In genomic region chr7:132436121-132436520, GRCh38 we compare ENCODE assay signal across 15 cellular contexts.
DNase-seq lines count a peak whose midpoint lies in the region; FAIRE-seq and TF ChIP-seq lines count a peak whose summit lies in the region.
"Had no signal": no experiment of that assay in that cellular context is flagged by ENCODE, and none has a peak within 500 bp of the region (broad histone marks: within the 10 kb centered on the region; RNA-seq: fewer than 3 reads in every experiment).

No MANE protein-coding gene starts in this region.

- H3K36me3 ChIP-seq in trophoblast cell (ENCODE audit: control insufficient read depth in 1 of 2, insufficient read depth in 2 of 2, low read length in 2 of 2): no peaks in the 10 kb centered on the region
- H3K36me3 ChIP-seq in Karpas-422 (ENCODE audit: insufficient read depth, low read length): no peaks in the 10 kb centered on the region
- H3K36me3 ChIP-seq: vagina had no signal

- H3K4me2 ChIP-seq in trophoblast cell (ENCODE audit: low read length) (no peak overlapping the region), Karpas-422 (ENCODE audit: low read depth, low read length, poor library complexity, severe bottlenecking) (no peak overlapping the region)

- no peak overlapping the region for H3K9ac ChIP-seq in trophoblast cell (ENCODE audit: low read length)
- no peak overlapping the region for H3K9ac ChIP-seq in Karpas-422 (ENCODE audit: low read length)

- H3K79me1 ChIP-seq in trophoblast cell (ENCODE audit: low read length): no peaks in the 10 kb centered on the region

- peak overlapping the region; percentile 87 for H3K27ac Mint-ChIP-seq in activated CD4-positive, alpha-beta T cell treated with anti-CD3 and anti-CD28 coated beads, Interleukin-2, amount 10 ng/mL, durations not matched to agents 7 days and 5 days
- H3K27ac Mint-ChIP-seq: activated CD4-positive, alpha-beta memory T cell treated with anti-CD3 and anti-CD28 coated beads for 36 hours; nephron progenitor cell had no signal

- H3K14ac ChIP-seq in trophoblast cell (ENCODE audit: low read length): no peak overlapping the region

- H3K4ac ChIP-seq in trophoblast cell (ENCODE audit: low read depth, low read length): no peak overlapping the region

- no peak overlapping the region for H2BK12ac ChIP-seq in trophoblast cell (ENCODE audit: low read length)

- WGBS in trophoblast cell (ENCODE audit: extremely low coverage, insufficient coverage, insufficient read length): no CpG with 5 or more reads among the region's 8 CpGs

- H4K20me1 ChIP-seq in Karpas-422 (ENCODE audit: insufficient read depth, low read depth, low read length): no peaks in the 10 kb centered on the region

- no peaks in the 10 kb centered on the region for H3K9me3 ChIP-seq in trophoblast cell (ENCODE audit: insufficient read depth, low read depth, low read length)
- no peaks in the 10 kb centered on the region for H3K9me3 ChIP-seq in Karpas-422 (ENCODE audit: low read length)
- H3K9me3 ChIP-seq: vagina had no signal

- no peaks in the 10 kb centered on the region for H3K9me2 ChIP-seq in Karpas-422 (replicated peaks; ENCODE audit: insufficient read depth, low read length)

- H2BK120ac ChIP-seq in trophoblast cell (ENCODE audit: insufficient read depth, low read length, poor library complexity): no peak overlapping the region

- H3K18ac ChIP-seq in trophoblast cell (ENCODE audit: low read length): no peak overlapping the region

- H3K36me3 Mint-ChIP-seq in activated CD4-positive, alpha-beta T cell treated with anti-CD3 and anti-CD28 coated beads, Interleukin-2, amount 10 ng/mL, durations not matched to agents 7 days and 5 days (ENCODE audit: low read depth): peaks cover 40% of the 10 kb centered on the region
- H3K36me3 Mint-ChIP-seq: activated CD4-positive, alpha-beta memory T cell treated with anti-CD3 and anti-CD28 coated beads for 36 hours had no signal

- H3K79me2 ChIP-seq in trophoblast cell (ENCODE audit: control insufficient read depth, insufficient read depth, low read length, poor library complexity) (no peaks in the 10 kb centered on the region), Karpas-422 (ENCODE audit: low read length) (no peaks in the 10 kb centered on the region)

- H3K27ac ChIP-seq in trophoblast cell (ENCODE audit: low read depth, low read length) (no peak overlapping the region), Karpas-422 (ENCODE audit: low read length) (no peak overlapping the region)
- H3K27ac ChIP-seq: vagina had no signal

- H4K91ac ChIP-seq in trophoblast cell (ENCODE audit: low read depth, low read length): no peak overlapping the region

- no peak for DNase-seq in activated CD4-positive, alpha-beta T cell treated with anti-CD3 and anti-CD28 coated beads, Interleukin-2, amount 10 ng/mL, durations not matched to agents 7 days and 5 days
- no peak for DNase-seq in activated CD4-positive, alpha-beta T cell treated with anti-CD3 and anti-CD28 coated beads for 48 hours
- peak; percentile 18 for DNase-seq in NCI-H2196 treated with DMSO at 0.1 percent for 48 hours (lab: John Stamatoyannopoulos, UW; ENCODE audit: unreplicated experiment)
- DNase-seq in cerebellum (ENCODE audit: low spot score): peak; percentile 24
- DNase-seq in trophoblast cell: peak; percentile 3 to 24
- no peak for DNase-seq in Karpas-422
- no peak for DNase-seq in H54 (ENCODE audit: insufficient read length, low spot score)
- no peak for DNase-seq in RPMI8226
- DNase-seq: activated naive CD4-positive, alpha-beta T cell; left colon; nephron progenitor cell; stimulated activated naive CD8-positive, alpha-beta T cell treated with anti-CD3 and anti-CD28 coated beads, Interleukin-15, Interleukin-2, amounts not matched to agents 100 U/mL and 50 U/mL, for 24 hours had no signal

- no peak overlapping the region for H2AK5ac ChIP-seq in trophoblast cell (ENCODE audit: low read length)

- peaks cover 2% of the 10 kb centered on the region for H3K9me3 Mint-ChIP-seq in activated CD4-positive, alpha-beta T cell treated with anti-CD3 and anti-CD28 coated beads, Interleukin-2, amount 10 ng/mL, durations not matched to agents 7 days and 5 days
- H3K9me3 Mint-ChIP-seq: activated CD4-positive, alpha-beta memory T cell treated with anti-CD3 and anti-CD28 coated beads for 36 hours; nephron progenitor cell had no signal

- H3K23ac ChIP-seq in trophoblast cell (ENCODE audit: low read length): no peak overlapping the region

- no peak overlapping the region for H4K12ac ChIP-seq in trophoblast cell (ENCODE audit: low read depth, low read length)

- FAIRE-seq in H54 (lab: Jason Lieb, UNC): no peak
- FAIRE-seq: HepG2 had no signal

- H3K4me1 ChIP-seq in trophoblast cell (ENCODE audit: control insufficient read depth in 1 of 2, insufficient read depth in 2 of 2, low read length in 2 of 2) (no peaks in the 10 kb centered on the region), Karpas-422 (ENCODE audit: low read length) (no peaks in the 10 kb centered on the region)
- H3K4me1 ChIP-seq: vagina had no signal

- POLR2A ChIA-PET in activated CD4-positive, alpha-beta T cell treated with anti-CD3 and anti-CD28 coated beads, Interleukin-2, amount 10 ng/mL, durations not matched to agents 7 days and 5 days (lab: Charles Lee): no interaction called here

- CTCF ChIA-PET in activated CD4-positive, alpha-beta T cell treated with anti-CD3 and anti-CD28 coated beads, Interleukin-2, amount 10 ng/mL, durations not matched to agents 7 days and 5 days (lab: Charles Lee): interaction anchor here (0.8 to 5.4 kb wide), 4 partner anchors 10 to 25 kb away, joined by 3 to 28 read pairs (median 4); no protein-coding TSS in a partner anchor

- H3K27me3 Mint-ChIP-seq in activated CD4-positive, alpha-beta T cell treated with anti-CD3 and anti-CD28 coated beads, Interleukin-2, amount 10 ng/mL, durations not matched to agents 7 days and 5 days: no peaks in the 10 kb centered on the region

- H3K4me3 ChIP-seq in trophoblast cell (ENCODE audit: low read depth, low read length) (no peak overlapping the region), Karpas-422 (ENCODE audit: low read length) (no peak overlapping the region)
- H3K4me3 ChIP-seq: vagina had no signal

- H2BK5ac ChIP-seq in trophoblast cell (ENCODE audit: low read depth, low read length, poor library complexity): no peak overlapping the region

- no peak for TF ChIP-seq POLR2A in H54 (IDR thresholded peaks at IDR 0.05; ENCODE audit: low read depth, low read length)

- H2AFZ ChIP-seq in trophoblast cell (ENCODE audit: insufficient read depth, low read length, poor library complexity) (no peak overlapping the region), Karpas-422 (ENCODE audit: low read length) (no peak overlapping the region)

- H4K8ac ChIP-seq in trophoblast cell (ENCODE audit: low read depth, low read length): no peak overlapping the region

- peak overlapping the region; percentile 11 for H3K4me3 Mint-ChIP-seq in activated CD4-positive, alpha-beta T cell treated with anti-CD3 and anti-CD28 coated beads, Interleukin-2, amount 10 ng/mL, durations not matched to agents 7 days and 5 days
- H3K4me3 Mint-ChIP-seq: nephron progenitor cell had no signal

- H3K27me3 ChIP-seq in trophoblast cell (ENCODE audit: insufficient read depth, low read length) (no peaks in the 10 kb centered on the region), Karpas-422 (ENCODE audit: low read length) (no peaks in the 10 kb centered on the region)
- H3K27me3 ChIP-seq: vagina had no signal

- peaks cover 100% of the 10 kb centered on the region for H3K4me1 Mint-ChIP-seq in activated CD4-positive, alpha-beta T cell treated with anti-CD3 and anti-CD28 coated beads, Interleukin-2, amount 10 ng/mL, durations not matched to agents 7 days and 5 days

Comparison
In these comparisons a context has a peak if more than half of its experiments do, and no peak if none do; other contexts are left out.
1. DNase-seq: peak in NCI-H2196 treated with DMSO at 0.1 percent for 48 hours (single experiment), cerebellum (single experiment) and trophoblast cell (2 of 2); none in activated CD4-positive, alpha-beta T cell treated with anti-CD3 and anti-CD28 coated beads, Interleukin-2, amount 10 ng/mL, durations not matched to agents 7 days and 5 days (single experiment), activated CD4-positive, alpha-beta T cell treated with anti-CD3 and anti-CD28 coated beads for 48 hours (single experiment), Karpas-422 (single experiment), H54 (single experiment) and RPMI8226 (single experiment).